ENCODE assay signal across 19 cellular contexts in the genomic region with DNA sequence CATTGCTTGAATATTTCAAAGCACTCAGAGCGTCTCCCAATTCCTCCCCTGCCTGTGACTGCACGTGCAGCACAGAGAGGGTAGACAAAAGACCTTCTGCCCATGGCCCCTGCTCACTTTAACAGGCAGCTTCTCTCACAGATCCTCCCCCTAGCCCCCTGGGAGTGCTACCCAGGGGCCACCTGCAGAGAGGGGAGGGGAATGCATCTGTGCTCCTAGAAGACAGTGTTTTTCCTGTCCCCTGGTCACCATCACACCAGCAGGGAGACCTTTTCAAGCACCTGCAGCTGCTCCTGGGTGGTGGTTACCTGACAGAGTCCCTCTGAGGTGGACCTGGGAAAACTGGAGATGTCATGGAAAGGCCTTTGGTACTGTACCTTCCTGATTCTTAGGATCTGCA. TPM values are rescaled to one million over a fixed set of nuclear protein-coding genes. Genes with fewer than 3 reads are reported as not detected.
"Had no signal": no experiment of that assay in that cellular context is flagged by ENCODE, and none has a peak within 500 bp of the region (broad histone marks: within the 10 kb centered on the region; RNA-seq: fewer than 3 reads in every experiment).

No MANE protein-coding gene starts in this region.

- H3K9me3 ChIP-seq: gastrocnemius medialis had no signal

- H3K36me3 Mint-ChIP-seq: mesothelial cell of epicardium had no signal

- H3K27me3 ChIP-seq: brain microvascular endothelial cell, gastrocnemius medialis had no signal

- DNase-seq: activated naive CD4-positive, alpha-beta T cell; activated T-cell treated with anti-CD3 and anti-CD28 coated beads for 4 hours; anterior cingulate cortex; brain microvascular endothelial cell; effector memory CD4-positive, alpha-beta T cell; gastrocnemius medialis; heart left ventricle; left colon; stimulated activated naive CD8-positive, alpha-beta T cell treated with anti-CD3 and anti-CD28 coated beads, Interleukin-15, Interleukin-2, amounts not matched to agents 100 U/mL and 50 U/mL, for 24 hours; trophoblast cell had no signal

- H3K4me3 Mint-ChIP-seq: mesothelial cell of epicardium had no signal

- H3K27ac ChIP-seq: brain microvascular endothelial cell, epithelial cell of prostate, gastrocnemius medialis, heart left ventricle, suprapubic skin had no signal

- H3K4me1 Mint-ChIP-seq: mesothelial cell of epicardium had no signal

- H3K4me3 ChIP-seq: gastrocnemius medialis, heart left ventricle, lung, suprapubic skin had no signal

- ATAC-seq: gastrocnemius medialis; heart left ventricle; left colon; stimulated activated naive CD8-positive, alpha-beta T cell treated with anti-CD3 and anti-CD28 coated beads, Interleukin-15, Interleukin-2, amounts not matched to agents 100 U/mL and 50 U/mL, for 24 hours had no signal

- H3K4me1 ChIP-seq: gastrocnemius medialis, heart left ventricle, suprapubic skin had no signal

- H3K27ac Mint-ChIP-seq: mesothelial cell of epicardium had no signal

- H3K36me3 ChIP-seq: brain microvascular endothelial cell, gastrocnemius medialis, heart left ventricle, suprapubic skin had no signal

RNA-seq across cellular contexts. Expression of a gene that starts 56.7 kb away (rescaled TPM):
- total RNA-seq: gastrocnemius medialis, heart left ventricle, left colon, lung, mesothelial cell of epicardium, myocyte, osteocyte, pulmonary artery endothelial cell, sciatic nerve, suprapubic skin had no signal
- polyA plus RNA-seq: heart left ventricle, lung, neural cell had no signal
